In the genomic region with DNA sequence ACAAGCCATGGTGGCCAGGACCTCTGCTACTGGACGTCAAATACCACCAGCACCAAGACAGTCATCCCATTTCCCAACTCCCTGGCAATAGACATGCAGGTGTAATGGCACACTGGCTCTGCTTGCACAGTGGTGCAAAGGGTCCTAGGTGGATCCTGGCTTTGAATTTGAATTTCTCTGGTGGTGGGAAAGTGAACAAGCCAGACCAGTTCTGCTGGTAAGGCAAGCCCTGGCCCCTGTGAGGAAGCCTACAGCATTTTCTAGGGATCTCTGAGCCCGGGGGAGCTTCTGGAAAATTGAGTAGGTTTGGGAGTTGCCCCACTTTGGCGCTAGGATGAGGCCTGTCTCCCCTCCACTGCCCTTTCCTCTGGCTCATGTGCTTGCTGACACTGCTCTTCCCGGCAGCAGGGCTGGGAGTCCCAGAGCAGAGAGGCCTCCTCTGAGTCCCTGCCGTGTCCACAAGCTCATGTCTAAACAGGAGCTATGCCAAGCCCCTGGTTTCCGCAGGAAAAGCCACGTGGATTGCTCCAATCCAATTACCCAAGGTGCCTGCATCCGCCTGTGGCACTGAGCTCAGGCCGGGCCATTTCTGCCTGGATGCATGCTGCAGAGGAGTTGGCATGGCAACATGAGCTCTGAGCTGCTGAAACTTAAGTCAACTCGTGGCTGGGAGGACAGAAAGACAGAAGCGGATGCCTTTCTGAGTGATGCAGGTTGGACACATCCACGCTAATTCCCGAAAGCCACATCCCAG, we compare ENCODE assay signal across 19 cellular contexts.
DNase-seq lines count a peak whose midpoint lies in the region; ATAC-seq and TF ChIP-seq lines count a peak whose summit lies in the region.
"Had no signal": no experiment of that assay in that cellular context is flagged by ENCODE, and none has a peak within 500 bp of the region (broad histone marks: within the 10 kb centered on the region; RNA-seq: fewer than 3 reads in every experiment).

No MANE protein-coding gene starts in this region.

- H3K27ac ChIP-seq in caudate nucleus (ENCODE audit: low read depth, low read length) (peak overlapping the region; percentile 69), lower lobe of right lung (no peak overlapping the region), thyroid gland (no peak overlapping the region)
- H3K27ac ChIP-seq: heart left ventricle, SJCRH30 had no signal

- no peak for TF ChIP-seq POLR2A in thyroid gland (IDR thresholded peaks at IDR 0.05)

- no peak for ATAC-seq in lower lobe of right lung
- no peak for ATAC-seq in HG03565 (IDR thresholded peaks at IDR 0.05; ENCODE audit: unreplicated experiment)
- ATAC-seq in HG03442 (IDR thresholded peaks at IDR 0.05; ENCODE audit: unreplicated experiment) = no peak
- ATAC-seq: activated naive CD8-positive, alpha-beta T cell treated with anti-CD3 and anti-CD28 coated beads, Interleukin-2, amount 50 U/mL, for 24 hours; heart left ventricle; mucosa of descending colon; stimulated activated effector memory CD8-positive, alpha-beta T cell treated with anti-CD3 and anti-CD28 coated beads, Interleukin-12 subunit alpha, Interleukin-12 subunit beta, amount 100 ng/mL, for 72 hours had no signal

- H3K27me3 ChIP-seq in lower lobe of right lung (ENCODE audit: low read depth) (no peaks in the 10 kb centered on the region), thyroid gland (no peaks in the 10 kb centered on the region)
- H3K27me3 ChIP-seq: heart left ventricle, SJCRH30 had no signal

- H3K4me3 ChIP-seq in lower lobe of right lung (no peak overlapping the region), thyroid gland (replicated peaks in 1 of 3) (no peak overlapping the region)
- H3K4me3 ChIP-seq: heart left ventricle, mucosa of descending colon, SJCRH30, smooth muscle cell had no signal

- TF ChIP-seq CTCF in lower lobe of right lung (IDR thresholded peaks at IDR 0.05) (no peak), thyroid gland (IDR thresholded peaks at IDR 0.05) (no peak)

- 58 to 69% methylated on average over 8 to 12 of the region's 13 CpGs for WGBS in thyroid gland, 2 donors

- H3K36me3 ChIP-seq in lower lobe of right lung (no peaks in the 10 kb centered on the region), thyroid gland (no peaks in the 10 kb centered on the region)
- H3K36me3 ChIP-seq: heart left ventricle, SJCRH30 had no signal

- H3K9me3 ChIP-seq in lower lobe of right lung (no peaks in the 10 kb centered on the region), thyroid gland (no peaks in the 10 kb centered on the region)
- H3K9me3 ChIP-seq: heart left ventricle, mucosa of descending colon, SJCRH30 had no signal

- intact Hi-C loops in lower lobe of right lung (cut with DNase I) = no loop called here
- intact Hi-C loops in thyroid gland (cut with DNase I) = no loop called here

- DNase-seq in NCI-H82 (lab: John Stamatoyannopoulos, UW) = peak; percentile 70
- no peak for DNase-seq in NCI-H82 treated with DMSO at 0.1 percent for 48 hours (lab: John Stamatoyannopoulos, UW; ENCODE audit: unreplicated experiment)
- DNase-seq in caudate nucleus (lab: John Stamatoyannopoulos, UW) = peak in 17 of 61 donors; percentile 15 to 84 (median 32)
- peak; percentile 41 for DNase-seq in lower lobe of right lung
- DNase-seq in thyroid gland = peak; percentile 26 to 33
- no peak for DNase-seq in GF-D8 (lab: John Stamatoyannopoulos, UW)
- DNase-seq: ACHN; activated CD4-positive, alpha-beta memory T cell treated with anti-CD3 and anti-CD28 coated beads for 36 hours; activated naive CD8-positive, alpha-beta T cell treated with anti-CD3 and anti-CD28 coated beads, Interleukin-2, amount 50 U/mL, for 24 hours; erythroblast; NCI-H1092; NCI-H345; SJCRH30 had no signal

- no peaks in the 10 kb centered on the region for H3K4me1 ChIP-seq in lower lobe of right lung
- peaks cover 6 to 22% of the 10 kb centered on the region in 2 donors for H3K4me1 ChIP-seq in thyroid gland
- H3K4me1 ChIP-seq: heart left ventricle, SJCRH30 had no signal

Comparison
In these comparisons a context has a peak if more than half of its experiments do, and no peak if none do; other contexts are left out.
1. DNase-seq: peak in NCI-H82 (single experiment), lower lobe of right lung (single experiment) and thyroid gland (2 of 2); none in NCI-H82 treated with DMSO at 0.1 percent for 48 hours (single experiment) and GF-D8 (single experiment).